7 cellular contexts compared by ENCODE assay signal in genomic region chr11:75596914-75597313, GRCh38.
"Had no signal": no experiment of that assay in that cellular context is flagged by ENCODE, and none has a peak within 500 bp of the region (broad histone marks: within the 10 kb centered on the region; RNA-seq: fewer than 3 reads in every experiment).

No MANE protein-coding gene starts in this region.

- DNase-seq: GOT3, HFFc6, IMR-90 had no signal

- FAIRE-seq: HTR-8/SVneo had no signal

- H2AFZ ChIP-seq: GM23248 had no signal

- H3K9ac ChIP-seq: GM23248 had no signal

- H3K4me3 ChIP-seq: GM23248, HAP-1, K562 had no signal

- H3K27ac ChIP-seq: GM23248 had no signal

- H3K36me3 ChIP-seq: HAP-1 had no signal

- H3K4me1 ChIP-seq: HAP-1 had no signal

- H3K9me3 ChIP-seq: HAP-1 had no signal
